In genomic region chr13:28606466-28606865, GRCh38 we compare ENCODE assay signal across 1 cellular context.
TF ChIP-seq lines count a peak whose summit lies in the region.

No MANE protein-coding gene starts in this region.

TF ChIP-seq in SK-N-SH treated with all-trans-retinoic acid at 6 μM for 48 hours, 23 proteins besides CTCF, POLR2A, EP300 and RAD21 (continued from another document):
- no peak for TF ChIP-seq CREB5 (CRISPR knock-in tag; IDR thresholded peaks at IDR 0.05; ENCODE audit: low read depth)
- TF ChIP-seq RARB (CRISPR knock-in tag; IDR thresholded peaks at IDR 0.05) = no peak
- TF ChIP-seq TOX (CRISPR knock-in tag; IDR thresholded peaks at IDR 0.05; ENCODE audit: borderline replicate concordance) = no peak
- no peak for TF ChIP-seq CSRNP3 (CRISPR knock-in tag; IDR thresholded peaks at IDR 0.05)
- TF ChIP-seq OSR1 (CRISPR knock-in tag; IDR thresholded peaks at IDR 0.05) = no peak
- no peak for TF ChIP-seq PPARA (CRISPR knock-in tag; IDR thresholded peaks at IDR 0.05; ENCODE audit: borderline replicate concordance)
- no peak for TF ChIP-seq POU6F1 (CRISPR knock-in tag; IDR thresholded peaks at IDR 0.05; ENCODE audit: borderline replicate concordance, low read depth)
- no peak for TF ChIP-seq ARNTL (CRISPR knock-in tag; IDR thresholded peaks at IDR 0.05; ENCODE audit: borderline replicate concordance, low read depth)
- TF ChIP-seq BACH2 (CRISPR knock-in tag; IDR thresholded peaks at IDR 0.05; ENCODE audit: borderline replicate concordance) = no peak
- TF ChIP-seq SNAI2 (CRISPR knock-in tag; IDR thresholded peaks at IDR 0.05) = no peak
- no peak for TF ChIP-seq TCF4 (CRISPR knock-in tag; IDR thresholded peaks at IDR 0.05; ENCODE audit: borderline replicate concordance)
- no peak for TF ChIP-seq CSDC2 (CRISPR knock-in tag; IDR thresholded peaks at IDR 0.05)
